Comparison of ENCODE assay signal across 8 cellular contexts in the genomic region with DNA sequence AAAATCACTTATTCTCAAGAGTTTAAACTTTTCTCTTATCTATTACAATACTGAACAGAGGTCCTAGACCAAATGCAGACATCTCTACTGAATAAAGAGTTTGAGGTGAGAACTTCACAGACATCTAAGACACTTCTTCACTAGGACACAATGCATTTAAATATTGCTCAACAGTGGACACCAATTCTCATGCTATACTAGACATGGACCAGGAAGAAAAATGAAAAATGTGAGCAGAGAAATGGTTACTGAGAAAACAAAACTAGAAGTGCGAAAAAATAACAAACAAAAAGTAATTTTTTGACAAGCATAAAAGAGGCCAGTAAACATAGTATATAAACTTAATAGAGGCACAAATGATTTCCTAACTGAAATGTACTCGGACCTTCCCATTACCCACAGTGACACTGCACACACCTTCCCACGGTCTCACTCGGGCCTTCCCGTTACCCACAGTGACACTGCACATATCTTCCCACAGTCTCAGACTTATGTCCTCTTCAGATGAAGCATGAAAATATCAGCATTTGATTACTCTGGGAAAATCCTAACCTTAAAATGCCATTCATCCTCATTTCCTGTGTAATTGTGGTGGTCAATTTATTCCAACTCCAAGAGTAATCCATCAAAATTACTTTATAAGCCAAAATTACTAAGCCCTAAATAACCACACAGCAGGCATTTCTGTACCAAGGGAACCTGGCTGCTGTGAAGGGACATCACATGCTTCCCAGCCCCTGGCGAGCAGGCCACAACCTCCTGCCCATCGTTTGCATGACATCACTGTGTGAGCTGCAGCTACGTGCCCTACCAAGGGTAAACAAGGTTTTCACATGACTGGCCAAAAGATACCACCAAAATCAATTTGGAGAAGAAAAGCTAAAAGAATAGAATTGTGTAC. TPM values are rescaled to one million over a fixed set of nuclear protein-coding genes. Genes with fewer than 3 reads are reported as not detected.
DNase-seq lines count a peak whose midpoint lies in the region; ATAC-seq lines count a peak whose summit lies in the region.

No MANE protein-coding gene starts in this region.

- peak overlapping the region; percentile 40 for H3K4me3 Mint-ChIP-seq in activated T-helper 17 cell treated with anti-CD3 and anti-CD28 coated beads, Interleukin-2, amount 50 U/mL, for 72 hours
- H3K4me3 Mint-ChIP-seq in stimulated activated naive B cell treated with anti-CD40 and anti-IgM and Interleukin-4, amounts not matched to agents 10 μg/mL and 1 μg/mL and 100 μg/mL, for 72 hours: peak overlapping the region; percentile 82 to 83

- H3K27ac Mint-ChIP-seq in activated T-helper 17 cell treated with anti-CD3 and anti-CD28 coated beads, Interleukin-2, amount 50 U/mL, for 72 hours: peak overlapping the region; percentile 64
- H3K27ac Mint-ChIP-seq in stimulated activated naive B cell treated with anti-CD40 and anti-IgM and Interleukin-4, amounts not matched to agents 10 μg/mL and 1 μg/mL and 100 μg/mL, for 72 hours: peak overlapping the region; percentile 99

- 45% methylated on average over 8 of the region's 8 CpGs for WGBS in right cardiac atrium

- H3K9me3 Mint-ChIP-seq in activated T-helper 17 cell treated with anti-CD3 and anti-CD28 coated beads, Interleukin-2, amount 50 U/mL, for 72 hours: no peaks in the 10 kb centered on the region
- H3K9me3 Mint-ChIP-seq in stimulated activated naive B cell treated with anti-CD40 and anti-IgM and Interleukin-4, amounts not matched to agents 10 μg/mL and 1 μg/mL and 100 μg/mL, for 72 hours: peaks cover 0 to 3% of the 10 kb centered on the region in 2 donors

- peaks cover 41% of the 10 kb centered on the region for H3K4me1 Mint-ChIP-seq in activated T-helper 17 cell treated with anti-CD3 and anti-CD28 coated beads, Interleukin-2, amount 50 U/mL, for 72 hours
- peaks cover 57 to 92% of the 10 kb centered on the region in 2 donors for H3K4me1 Mint-ChIP-seq in stimulated activated naive B cell treated with anti-CD40 and anti-IgM and Interleukin-4, amounts not matched to agents 10 μg/mL and 1 μg/mL and 100 μg/mL, for 72 hours

- ATAC-seq in GM19043 (IDR thresholded peaks at IDR 0.05; ENCODE audit: low read depth, unreplicated experiment) (peak; percentile 34), HG03196 (IDR thresholded peaks at IDR 0.05; ENCODE audit: unreplicated experiment) (peak; percentile 50), right cardiac atrium (peak; percentile 72 to 87)
- ATAC-seq in activated T-helper 17 cell treated with anti-CD3 and anti-CD28 coated beads, Interleukin-2, amount 50 U/mL, for 72 hours (replicated peaks): peak; percentile 69
- ATAC-seq in stimulated activated naive B cell treated with anti-CD40 and anti-IgM and Interleukin-4, amounts not matched to agents 10 μg/mL and 1 μg/mL and 100 μg/mL, for 72 hours (replicated peaks): peak; percentile 68 to 69

- no peaks in the 10 kb centered on the region for H3K27me3 ChIP-seq in right cardiac atrium (ENCODE audit: control insufficient read depth, insufficient read depth)

- intact Hi-C loops in right cardiac atrium (cut with DNase I): no loop called here
- intact Hi-C loops in posterior vena cava (cut with DNase I): no loop called here

- H3K4me1 ChIP-seq in right cardiac atrium (ENCODE audit: control insufficient read depth, insufficient read depth, low read length): peaks cover 8% of the 10 kb centered on the region

- no peaks in the 10 kb centered on the region for H3K9me3 ChIP-seq in right cardiac atrium (ENCODE audit: control insufficient read depth, low read length)

- no peak overlapping the region for H3K4me3 ChIP-seq in right cardiac atrium (ENCODE audit: low read length)

- peaks cover 53% of the 10 kb centered on the region for H3K36me3 Mint-ChIP-seq in activated T-helper 17 cell treated with anti-CD3 and anti-CD28 coated beads, Interleukin-2, amount 50 U/mL, for 72 hours (ENCODE audit: low read depth)
- peaks cover 58 to 81% of the 10 kb centered on the region in 2 donors for H3K36me3 Mint-ChIP-seq in stimulated activated naive B cell treated with anti-CD40 and anti-IgM and Interleukin-4, amounts not matched to agents 10 μg/mL and 1 μg/mL and 100 μg/mL, for 72 hours

- DNase-seq in C1 segment of cervical spinal cord (lab: John Stamatoyannopoulos, UW): peak in 8 of 14 donors; percentile 28 to 78 (median 51)
- peak; percentile 45 to 80 (median 80) for DNase-seq in right cardiac atrium
- peak; percentile 61 for DNase-seq in stimulated activated naive B cell treated with anti-CD40 and anti-IgM and Interleukin-4, amounts not matched to agents 10 μg/mL and 1 μg/mL and 100 μg/mL, for 72 hours
- DNase-seq in UCSD-AML1 (lab: John Stamatoyannopoulos, UW; ENCODE audit: unreplicated experiment): no peak
- no peak for DNase-seq in posterior vena cava (ENCODE audit: low spot score)

- peak overlapping the region; percentile 89 for H3K27ac ChIP-seq in right cardiac atrium (ENCODE audit: low read length)

- no peaks in the 10 kb centered on the region for H3K27me3 Mint-ChIP-seq in activated T-helper 17 cell treated with anti-CD3 and anti-CD28 coated beads, Interleukin-2, amount 50 U/mL, for 72 hours
- H3K27me3 Mint-ChIP-seq in stimulated activated naive B cell treated with anti-CD40 and anti-IgM and Interleukin-4, amounts not matched to agents 10 μg/mL and 1 μg/mL and 100 μg/mL, for 72 hours: no peaks in the 10 kb centered on the region

RNA-seq across cellular contexts. Expression of a gene that starts 6.4 kb away (rescaled TPM):
- total RNA-seq in activated T-helper 17 cell treated with anti-CD3 and anti-CD28 coated beads, Interleukin-2, amount 50 U/mL, for 72 hours: 10 to 100 TPM; 25.2 to 34.2 TPM
- total RNA-seq in right cardiac atrium: 10 to 100 TPM; 13.7 to 17.3 (median 16.2) TPM
- polyA plus RNA-seq in right cardiac atrium: 15.8 TPM
- total RNA-seq in posterior vena cava: 10 to 100 TPM; 26.8 to 27.0 TPM

RNA-seq across cellular contexts. Expression of a gene that starts 35.9 kb away (rescaled TPM):
- total RNA-seq in activated T-helper 17 cell treated with anti-CD3 and anti-CD28 coated beads, Interleukin-2, amount 50 U/mL, for 72 hours: not detected
- total RNA-seq in right cardiac atrium: under 1 TPM in 3 of 4 donors, not detected in 1; 0.34 to 0.44 (median 0.42) TPM
- polyA plus RNA-seq in right cardiac atrium: 0.07 TPM
- total RNA-seq in posterior vena cava: 1 to 10 TPM in 1 of 2 donors, under 1 TPM in 1; 0.67 to 1.9 TPM

Comparison
In these comparisons a context has a peak if more than half of its experiments do, and no peak if none do; other contexts are left out.
1. DNase-seq: peak in C1 segment of cervical spinal cord (8 of 14), right cardiac atrium (3 of 3) and stimulated activated naive B cell treated with anti-CD40 and anti-IgM and Interleukin-4, amounts not matched to agents 10 μg/mL and 1 μg/mL and 100 μg/mL, for 72 hours (single experiment); none in UCSD-AML1 (single experiment) and posterior vena cava (single experiment).
2. Peak in every context shown above with its lines, with median percentiles within 50 percentile points of each other: ATAC-seq.